In the genomic region with DNA sequence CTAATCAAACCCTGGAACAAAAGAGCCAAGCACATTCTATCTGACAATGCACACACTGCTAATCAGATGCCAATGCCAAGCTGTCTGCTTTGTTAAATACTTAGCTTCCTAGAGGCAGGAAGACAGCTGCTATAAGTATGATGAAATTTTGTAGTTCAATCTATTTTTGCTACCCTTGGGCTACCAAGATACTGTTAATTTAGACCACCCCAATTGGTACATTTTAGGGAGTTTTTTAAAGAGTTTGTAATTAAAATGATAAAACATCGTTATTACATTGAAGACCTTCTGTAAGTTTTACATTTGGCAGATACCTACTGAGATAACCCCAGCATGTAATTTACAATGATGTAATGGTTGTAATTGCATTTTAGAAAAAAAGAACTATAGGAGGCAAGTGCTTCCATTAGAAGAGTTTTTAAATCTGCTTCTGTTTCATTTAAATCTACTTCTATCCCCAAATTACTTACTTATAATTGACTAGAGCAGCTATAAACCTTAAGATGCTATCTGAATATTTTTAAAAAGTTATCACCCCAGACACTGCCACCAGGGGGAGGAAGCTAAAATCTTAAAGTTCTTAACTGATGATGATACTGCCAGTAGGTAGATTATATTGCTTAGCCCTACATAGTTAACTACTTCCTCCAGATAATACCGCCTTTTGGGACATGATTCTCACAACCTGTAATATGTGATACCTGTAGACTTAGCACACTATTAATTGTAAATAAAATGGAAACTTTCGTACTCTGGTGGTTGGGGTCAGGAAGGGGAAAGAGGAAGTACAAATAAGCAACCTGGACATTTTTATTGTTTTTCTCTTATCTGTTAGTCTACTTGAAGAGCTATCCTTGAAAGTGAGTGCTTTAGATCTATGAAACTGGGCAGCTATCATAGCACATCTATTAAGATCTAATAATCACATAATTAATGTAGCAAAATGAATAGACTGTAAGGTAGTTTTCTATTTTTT, we compare ENCODE assay signal across 8 cellular contexts.
DNase-seq lines count a peak whose midpoint lies in the region; ATAC-seq and TF ChIP-seq lines count a peak whose summit lies in the region.

No MANE protein-coding gene starts in this region.

- no peak for ATAC-seq in heart left ventricle
- peak; percentile 23 to 46 for ATAC-seq in activated T-cell treated with anti-CD3 and anti-CD28 coated beads, Interleukin-2, amount 50 U/mL, for 4 hours
- no peak for ATAC-seq in GM21390 (IDR thresholded peaks at IDR 0.05; ENCODE audit: unreplicated experiment)
- no peak for ATAC-seq in HG03139 (IDR thresholded peaks at IDR 0.05; ENCODE audit: unreplicated experiment)

- H3K9me3 ChIP-seq in heart left ventricle (peaks cover 0 to 5% (median 0%) of the 10 kb centered on the region in 12 donors), right atrium auricular region (no peaks in the 10 kb centered on the region)

- no peak overlapping the region for H3K4me3 Mint-ChIP-seq in activated T-cell treated with anti-CD3 and anti-CD28 coated beads, Interleukin-2, amount 50 U/mL, for 4 hours
- no peak overlapping the region for H3K4me3 Mint-ChIP-seq in type B pancreatic cell

- H3K9me3 Mint-ChIP-seq in activated T-cell treated with anti-CD3 and anti-CD28 coated beads, Interleukin-2, amount 50 U/mL, for 4 hours, result no peaks in the 10 kb centered on the region
- H3K9me3 Mint-ChIP-seq in type B pancreatic cell, result peaks cover 5% of the 10 kb centered on the region

- peak in 11 of 12 donors; percentile 19 to 51 (median 33) for TF ChIP-seq CTCF in heart left ventricle (IDR thresholded peaks at IDR 0.05)
- TF ChIP-seq CTCF in right atrium auricular region (IDR thresholded peaks at IDR 0.05), result peak in 1 of 2 donors; percentile 53
- peak; percentile 37 for TF ChIP-seq CTCF in kidney epithelial cell (IDR thresholded peaks at IDR 0.05; ENCODE audit: insufficient read depth, low read length, poor library complexity, severe bottlenecking)
- peak; percentile 77 for TF ChIP-seq CTCF in type B pancreatic cell (conservative IDR thresholded peaks at IDR 0.05)

- WGBS in heart left ventricle, 4 donors, result 72 to 80% (median 76%) methylated on average over 3 of the region's 3 CpGs

- H3K27ac Mint-ChIP-seq in type B pancreatic cell, result no peak overlapping the region

- H3K4me1 ChIP-seq in heart left ventricle (peaks cover 0 to 8% (median 0%) of the 10 kb centered on the region in 12 donors), right atrium auricular region (no peaks in the 10 kb centered on the region)

- DNase-seq in heart left ventricle (no peak), right atrium auricular region (ENCODE audit: low spot score) (no peak), NCI-H2196 (lab: John Stamatoyannopoulos, UW; ENCODE audit: unreplicated experiment) (peak; percentile 27), kidney epithelial cell (ENCODE audit: low read depth) (no peak), type B pancreatic cell (ENCODE audit: extremely low spot score, unreplicated experiment) (no peak)
- peak; percentile 18 for DNase-seq in activated T-cell treated with anti-CD3 and anti-CD28 coated beads, Interleukin-2, amount 50 U/mL, for 4 hours

- no peaks in the 10 kb centered on the region for H3K36me3 ChIP-seq in heart left ventricle
- no peaks in the 10 kb centered on the region for H3K36me3 ChIP-seq in right atrium auricular region
- no peaks in the 10 kb centered on the region for H3K36me3 ChIP-seq in kidney epithelial cell (ENCODE audit: control insufficient read depth, insufficient read depth, low read length)

- peaks cover 5% of the 10 kb centered on the region for H3K4me1 Mint-ChIP-seq in activated T-cell treated with anti-CD3 and anti-CD28 coated beads, Interleukin-2, amount 50 U/mL, for 4 hours (ENCODE audit: low read depth)
- H3K4me1 Mint-ChIP-seq in type B pancreatic cell (ENCODE audit: unreplicated experiment), result peaks cover 20% of the 10 kb centered on the region

- intact Hi-C loops in heart left ventricle (cut with DNase I), result loop anchor here in 2 of 10 donors (10.0 kb wide), 2 partner anchors 165 to 675 kb away; a partner anchor contains a TSS

- no peak for TF ChIP-seq POLR2A in heart left ventricle (IDR thresholded peaks at IDR 0.05)

- H3K4me3 ChIP-seq in heart left ventricle (no peak overlapping the region), right atrium auricular region (no peak overlapping the region), kidney epithelial cell (ENCODE audit: low read depth, low read length) (no peak overlapping the region)

- H3K36me3 Mint-ChIP-seq in activated T-cell treated with anti-CD3 and anti-CD28 coated beads, Interleukin-2, amount 50 U/mL, for 4 hours (ENCODE audit: insufficient read depth), result peaks cover 25% of the 10 kb centered on the region
- H3K36me3 Mint-ChIP-seq in type B pancreatic cell, result peaks cover 14% of the 10 kb centered on the region

- H3K27ac ChIP-seq in heart left ventricle (no peak overlapping the region), right atrium auricular region (no peak overlapping the region)

- no peaks in the 10 kb centered on the region for H3K27me3 ChIP-seq in heart left ventricle
- H3K27me3 ChIP-seq in right atrium auricular region, result no peaks in the 10 kb centered on the region
- H3K27me3 ChIP-seq in kidney epithelial cell (ENCODE audit: control insufficient read depth, insufficient read depth, low read length), result no peaks in the 10 kb centered on the region

- no peaks in the 10 kb centered on the region for H3K27me3 Mint-ChIP-seq in activated T-cell treated with anti-CD3 and anti-CD28 coated beads, Interleukin-2, amount 50 U/mL, for 4 hours (ENCODE audit: low read depth)
- no peaks in the 10 kb centered on the region for H3K27me3 Mint-ChIP-seq in type B pancreatic cell

Comparison
In these comparisons a context has a peak if more than half of its experiments do, and no peak if none do; other contexts are left out.
1. ATAC-seq: peak in activated T-cell treated with anti-CD3 and anti-CD28 coated beads, Interleukin-2, amount 50 U/mL, for 4 hours (2 of 2); none in heart left ventricle (0 of 4), GM21390 (single experiment) and HG03139 (single experiment).
2. DNase-seq: peak in NCI-H2196 (single experiment) and activated T-cell treated with anti-CD3 and anti-CD28 coated beads, Interleukin-2, amount 50 U/mL, for 4 hours (single experiment); none in heart left ventricle (0 of 5), right atrium auricular region (single experiment), kidney epithelial cell (single experiment) and type B pancreatic cell (single experiment).